8 cellular contexts compared by ENCODE assay signal in the genomic region with DNA sequence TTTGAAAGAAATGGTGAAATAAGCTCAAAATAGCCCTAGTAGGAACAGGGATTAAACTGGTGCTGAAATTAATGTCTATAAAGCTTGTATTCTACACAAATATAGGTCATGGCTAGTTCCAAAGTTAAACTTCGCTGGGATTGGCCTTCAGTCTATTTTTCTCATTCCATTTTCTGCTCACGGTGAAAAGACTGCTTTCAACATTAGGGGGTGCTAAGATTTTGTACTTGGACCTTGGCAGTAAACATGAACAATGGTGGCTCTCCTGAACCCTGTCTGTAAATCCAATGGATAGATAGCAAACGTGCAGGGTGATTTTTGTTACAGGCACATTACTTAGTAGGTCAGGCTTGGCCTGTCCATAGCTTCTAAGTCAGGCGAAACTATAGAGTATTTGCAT. TPM values are rescaled to one million over a fixed set of nuclear protein-coding genes. Genes with fewer than 3 reads are reported as not detected.
DNase-seq lines count a peak whose midpoint lies in the region; ATAC-seq, FAIRE-seq and TF ChIP-seq lines count a peak whose summit lies in the region.

No MANE protein-coding gene starts in this region.

- H3K27me3 ChIP-seq in RWPE2 (ENCODE audit: insufficient read depth, poor library complexity, severe bottlenecking) (no peaks in the 10 kb centered on the region), foreskin keratinocyte (no peaks in the 10 kb centered on the region)

- TF ChIP-seq EP300 in A549 (IDR thresholded peaks at IDR 0.05) = no peak

- no peak overlapping the region for H3K4me2 ChIP-seq in A549

- H3K36me3 ChIP-seq in RWPE2 (ENCODE audit: low read depth) (no peaks in the 10 kb centered on the region), mucosa of descending colon (ENCODE audit: low read depth) (no peaks in the 10 kb centered on the region)

- peak in 1 of 2 experiments; percentile 39 for DNase-seq in A549 (ENCODE audit: low read depth in 1 of 2, low spot score in 1 of 2)
- no peak for DNase-seq in GM20000 (ENCODE audit: low spot score)
- no peak for DNase-seq in RWPE2 (ENCODE audit: low spot score)
- peak in 1 of 2 donors; percentile 7 for DNase-seq in foreskin keratinocyte
- no peak for DNase-seq in mucosa of descending colon

- H3K4me1 ChIP-seq in A549 = no peaks in the 10 kb centered on the region
- no peaks in the 10 kb centered on the region for H3K4me1 ChIP-seq in RWPE2 (ENCODE audit: insufficient read depth, poor library complexity, severe bottlenecking)
- peaks cover 5% of the 10 kb centered on the region for H3K4me1 ChIP-seq in foreskin keratinocyte
- H3K4me1 ChIP-seq in mucosa of descending colon (ENCODE audit: low read depth) = no peaks in the 10 kb centered on the region

- TF ChIP-seq POLR2A in A549 (IDR thresholded peaks at IDR 0.05; ENCODE audit: low read length) = no peak

- WGBS in A549 (ENCODE audit: missing lambda C conversion rate) = 31% methylated on average over 4 of the region's 4 CpGs

- POLR2A ChIA-PET in A549 (lab: Yijun Ruan, JAX) = interaction anchor here (0.6 kb wide), 1 partner anchor 367 kb away, joined by 4 read pairs; no protein-coding TSS in a partner anchor

- TF ChIP-seq CTCF in A549 (IDR thresholded peaks at IDR 0.05) = peak; percentile 53
- TF ChIP-seq CTCF in GM20000 (IDR thresholded peaks at IDR 0.05; ENCODE audit: extremely low read depth, missing control alignments) = peak; percentile 22
- TF ChIP-seq CTCF in RWPE2 (IDR thresholded peaks at IDR 0.05; ENCODE audit: poor library complexity, severe bottlenecking) = peak; percentile 34
- peak; percentile 57 for TF ChIP-seq CTCF in foreskin keratinocyte (conservative IDR thresholded peaks at IDR 0.05)
- TF ChIP-seq CTCF in mucosa of descending colon (IDR thresholded peaks at IDR 0.05) = no peak

- peak in 1 of 2 experiments; percentile 65; a peak in 1 of 6 replicates for ATAC-seq in A549
- ATAC-seq in RWPE2 (ENCODE audit: low read depth) = no peak
- no peak for ATAC-seq in foreskin keratinocyte
- no peak for ATAC-seq in mucosa of descending colon
- no peak for ATAC-seq in HG03439 (IDR thresholded peaks at IDR 0.05; ENCODE audit: unreplicated experiment)
- no peak for ATAC-seq in HG02840 (IDR thresholded peaks at IDR 0.05; ENCODE audit: low FRiP score, unreplicated experiment)
- ATAC-seq in GM18861 (IDR thresholded peaks at IDR 0.05; ENCODE audit: unreplicated experiment) = no peak

- H3K9me3 ChIP-seq in A549 = no peaks in the 10 kb centered on the region
- no peaks in the 10 kb centered on the region for H3K9me3 ChIP-seq in RWPE2 (ENCODE audit: severe bottlenecking)
- H3K9me3 ChIP-seq in mucosa of descending colon = no peaks in the 10 kb centered on the region

- H3K27ac ChIP-seq in A549 (no peak overlapping the region), RWPE2 (ENCODE audit: poor library complexity, severe bottlenecking) (no peak overlapping the region), foreskin keratinocyte (no peak overlapping the region)

- CTCF ChIA-PET in A549 (lab: Yijun Ruan, JAX) = interaction anchor here (0.6 to 2.1 kb wide), 18 partner anchors 9 to 411 kb away, joined by 3 to 13 read pairs (median 4); no protein-coding TSS in a partner anchor

- TF ChIP-seq RAD21 in A549 (conservative IDR thresholded peaks at IDR 0.05 in 1 of 2, IDR thresholded peaks at IDR 0.05 in 1 of 2) = peak; percentile 70 to 79

- intact Hi-C loops in mucosa of descending colon (cut with DNase I, micrococcal nuclease) = no loop called here

- no peak for FAIRE-seq in A549 (lab: Jason Lieb, UNC)

- H3K4me3 ChIP-seq in A549 (no peak overlapping the region), RWPE2 (ENCODE audit: severe bottlenecking) (no peak overlapping the region), mucosa of descending colon (no peak overlapping the region)

TF ChIP-seq in A549, 52 proteins besides CTCF, POLR2A, EP300 and RAD21:
- TF ChIP-seq, protein P1, sequence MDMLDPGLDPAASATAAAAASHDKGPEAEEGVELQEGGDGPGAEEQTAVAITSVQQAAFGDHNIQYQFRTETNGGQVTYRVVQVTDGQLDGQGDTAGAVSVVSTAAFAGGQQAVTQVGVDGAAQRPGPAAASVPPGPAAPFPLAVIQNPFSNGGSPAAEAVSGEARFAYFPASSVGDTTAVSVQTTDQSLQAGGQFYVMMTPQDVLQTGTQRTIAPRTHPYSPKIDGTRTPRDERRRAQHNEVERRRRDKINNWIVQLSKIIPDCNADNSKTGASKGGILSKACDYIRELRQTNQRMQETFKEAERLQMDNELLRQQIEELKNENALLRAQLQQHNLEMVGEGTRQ (IDR thresholded peaks at IDR 0.05) = no peak
- TF ChIP-seq SMC3 (IDR thresholded peaks at IDR 0.05) = peak; percentile 63
- no peak for TF ChIP-seq HEYL (CRISPR knock-in tag; IDR thresholded peaks at IDR 0.05)
TF ChIP-seq in A549: peak in this region for 1.

RNA-seq across cellular contexts. Expression of a gene that starts 36.0 kb away (rescaled TPM):
- polyA plus RNA-seq in A549 (2011; rRNA removed) (114 and 127 TPM in 2 replicates), A549 (2017; fragmentation: RNase III; extraction: RNeasy Plus Mini Kit Qiagen cat#74134 plus additional on column Dnase treatment) (99.3 to 110 TPM (median 107 TPM) in 3 replicates), foreskin keratinocyte (62.5 and 73.5 TPM in 2 replicates)
- polyA plus RNA-seq in A549 (2012; cell fraction: cytosol; rRNA removed) = 64.8 and 82.4 TPM in 2 replicates
- 32.4 and 56.7 TPM in 2 replicates for polyA plus RNA-seq in A549 (2012; cell fraction: nucleus; rRNA removed)
- polyA minus RNA-seq in A549 (2011; rRNA and poly(A)+ RNA removed) = 57.5 and 69.6 TPM in 2 replicates
- total RNA-seq in foreskin keratinocyte (70.6 and 72.1 TPM in 2 replicates), mucosa of descending colon (10 to 100 TPM; 67.2 to 94.8 (median 74.1) TPM)
